Comparison of ENCODE assay signal across 11 cellular contexts in genomic region chr6:158219229-158219628, GRCh38. TPM values are rescaled to one million over a fixed set of nuclear protein-coding genes. Genes with fewer than 3 reads are reported as not detected.
DNase-seq lines count a peak whose midpoint lies in the region; ATAC-seq, FAIRE-seq and TF ChIP-seq lines count a peak whose summit lies in the region.
"Had no signal": no experiment of that assay in that cellular context is flagged by ENCODE, and none has a peak within 500 bp of the region (broad histone marks: within the 10 kb centered on the region; RNA-seq: fewer than 3 reads in every experiment).

No MANE protein-coding gene starts in this region.

- H3K27me3 ChIP-seq in BJ (ENCODE audit: control insufficient read depth, insufficient read depth, low read length) = no peaks in the 10 kb centered on the region
- H3K27me3 ChIP-seq in MG63 = no peaks in the 10 kb centered on the region
- H3K27me3 ChIP-seq in lung (ENCODE audit: control insufficient read depth, insufficient read depth) = no peaks in the 10 kb centered on the region

- FAIRE-seq in GM12891 (lab: Jason Lieb, UNC) = no peak
- FAIRE-seq: islet of Langerhans had no signal

- CTCF ChIA-PET in BJ (lab: Yijun Ruan, JAX) = interaction anchor here (0.8 to 10.8 kb wide), 7 partner anchors 9 to 472 kb away, joined by 3 to 185 read pairs (median 6); no protein-coding TSS in a partner anchor

- peak; percentile 78 for DNase-seq in BJ (ENCODE audit: low read depth)
- DNase-seq in MG63 = peak; percentile 23
- peak; percentile 94 to 97 for DNase-seq in cardiac fibroblast (ENCODE audit: low read depth in 2 of 2)
- peak; percentile 53 for DNase-seq in lung (ENCODE audit: low spot score)
- DNase-seq in HuH-7.5 (ENCODE audit: low spot score) = no peak
- no peak for DNase-seq in GM12891 (ENCODE audit: insufficient read length, low spot score)
- DNase-seq: cortex of kidney, NCI-H2081 treated with DMSO at 0.1 percent for 48 hours had no signal

- POLR2A ChIA-PET in BJ (lab: Charles Lee) = no interaction called here

- TF ChIP-seq CTCF in BJ (IDR thresholded peaks at IDR 0.05; ENCODE audit: insufficient read depth, low read depth, low read length) = no peak
- TF ChIP-seq CTCF in cardiac fibroblast (IDR thresholded peaks at IDR 0.05; ENCODE audit: low read depth, low read length) = no peak
- TF ChIP-seq CTCF in lung (IDR thresholded peaks at IDR 0.05; ENCODE audit: control extremely low read depth, extremely low read depth) = no peak

- H3K4me1 ChIP-seq in lung (ENCODE audit: control insufficient read depth in 2 of 2, insufficient read depth in 2 of 2, low read length in 2 of 2) = no peaks in the 10 kb centered on the region

- peak; percentile 63 for ATAC-seq in lung (ENCODE audit: insufficient read depth, low FRiP score)
- no peak for ATAC-seq in GM19351 (IDR thresholded peaks at IDR 0.05; ENCODE audit: unreplicated experiment)
- ATAC-seq in GM19455 (IDR thresholded peaks at IDR 0.05; ENCODE audit: unreplicated experiment) = no peak

- no peak overlapping the region for H3K27ac ChIP-seq in lung (ENCODE audit: low read depth in 1 of 2, low read length in 1 of 2)

- TF ChIP-seq POLR2A in GM12891 (IDR thresholded peaks at IDR 0.05; ENCODE audit: low read depth, low read length) = no peak

- H3K9me3 ChIP-seq in MG63 (0 out of 2 replicates have a peak, but pooled peaks cover 2% of the 10 kb centered on the region), lung (ENCODE audit: control insufficient read depth in 2 of 2, insufficient read depth in 1 of 2, low read length in 1 of 2) (no peaks in the 10 kb centered on the region)

- H3K36me3 ChIP-seq in BJ (ENCODE audit: control insufficient read depth, insufficient read depth, low read length) = no peaks in the 10 kb centered on the region
- no peaks in the 10 kb centered on the region for H3K36me3 ChIP-seq in MG63
- H3K36me3 ChIP-seq in lung (ENCODE audit: control insufficient read depth in 2 of 2, insufficient read depth in 2 of 2, low read length in 2 of 2) = no peaks in the 10 kb centered on the region

- 21 to 34% methylated on average over 3 of the region's 3 CpGs for WGBS in lung, 2 donors

- H3K4me3 ChIP-seq in BJ (ENCODE audit: low read depth, low read length) (no peak overlapping the region), MG63 (no peak overlapping the region), cardiac fibroblast (replicated peaks in 1 of 2; ENCODE audit: low read depth in 2 of 2, low read length in 2 of 2) (no peak overlapping the region), lung (no peak overlapping the region)

TF ChIP-seq in GM12891, 5 proteins besides CTCF, POLR2A, EP300 and RAD21:
- TF ChIP-seq TAF1 (IDR thresholded peaks at IDR 0.05; ENCODE audit: low read depth, low read length) (no peak), SPI1 (IDR thresholded peaks at IDR 0.05; ENCODE audit: low read depth, low read length) (no peak), POU2F2 (IDR thresholded peaks at IDR 0.05; ENCODE audit: low read depth, low read length) (no peak), PAX5 (IDR thresholded peaks at IDR 0.05; ENCODE audit: insufficient read depth, low read length, severe bottlenecking) (no peak), POLR2AphosphoS5 (IDR thresholded peaks at IDR 0.05; ENCODE audit: low read depth, low read length) (no peak)

RNA-seq across cellular contexts. Expression of gene GTF2H5, which starts 51.1 kb away (rescaled TPM):
- polyA plus RNA-seq in BJ (2011; rRNA removed) (4.9 and 15.4 TPM in 2 replicates), lung (10 to 100 TPM in 1 of 2 donors, 1 to 10 TPM in 1; 7.2 to 11.0 TPM)
- polyA minus RNA-seq in BJ (2011; rRNA and poly(A)+ RNA removed) = 1.1 and 1.9 TPM in 2 replicates
- total RNA-seq in MG63 (2014; rRNA removed; shearing (Covaris generic); ENCODE audit: low replicate concordance) = 13.8 and 21.6 TPM in 2 replicates
- total RNA-seq in lung = 10 to 100 TPM in 1 of 2 donors, 1 to 10 TPM in 1; 5.9 to 16.7 TPM
- 14.0 TPM for polyA plus RNA-seq in GM12891 (2012; ENCODE audit: low read depth, missing spikeins)

RNA-seq across cellular contexts. Expression of gene SERAC1, which starts 51.2 kb away (rescaled TPM):
- 6.1 and 10.9 TPM in 2 replicates for polyA plus RNA-seq in BJ (2011; rRNA removed)
- 5.9 and 7.2 TPM in 2 replicates for polyA minus RNA-seq in BJ (2011; rRNA and poly(A)+ RNA removed)
- 5.7 and 10.4 TPM in 2 replicates for total RNA-seq in MG63 (2014; rRNA removed; shearing (Covaris generic); ENCODE audit: low replicate concordance)
- 10 to 100 TPM in 1 of 2 donors, 1 to 10 TPM in 1; 5.6 to 10.1 TPM for total RNA-seq in lung
- 1 to 10 TPM; 3.1 to 4.1 TPM for polyA plus RNA-seq in lung
- polyA plus RNA-seq in GM12891 (2012; ENCODE audit: low read depth, missing spikeins) = 0.27 TPM

Comparison
In these comparisons a context has a peak if more than half of its experiments do, and no peak if none do; other contexts are left out.
1. DNase-seq: peak in BJ (single experiment), MG63 (single experiment), cardiac fibroblast (2 of 2) and lung (single experiment); none in HuH-7.5 (single experiment) and GM12891 (single experiment).